In the genomic region with DNA sequence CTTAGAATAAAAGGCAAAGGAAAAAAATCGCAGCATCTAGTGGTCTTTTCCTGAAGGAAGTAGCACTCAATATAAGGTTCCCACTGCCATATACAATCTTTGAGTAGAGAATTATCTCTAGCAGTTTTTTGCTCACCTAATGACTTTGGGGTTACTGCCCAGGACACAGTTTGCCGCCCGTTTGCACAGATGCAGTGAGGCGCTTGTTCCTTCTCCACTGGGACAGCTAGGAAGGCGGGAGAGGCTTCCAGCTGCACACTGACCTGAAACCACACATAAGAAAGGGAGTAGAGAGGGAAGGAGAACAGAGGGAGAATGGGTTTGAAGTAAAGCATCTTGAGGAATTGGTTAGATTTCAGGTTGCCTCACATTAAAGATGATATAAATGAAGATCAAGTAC, we compare ENCODE assay signal across 2 cellular contexts.
TF ChIP-seq lines count a peak whose summit lies in the region.

No MANE protein-coding gene starts in this region.

TF ChIP-seq in HepG2, 621 proteins besides CTCF, POLR2A, EP300 and RAD21:
- TF ChIP-seq RBM22 (optimal IDR thresholded peaks at IDR 0.05; ENCODE audit: low read length) (peak; percentile 92), ZNF496 (CRISPR knock-in tag; IDR thresholded peaks at IDR 0.05; ENCODE audit: insufficient replicate concordance) (no peak), RBFOX2 (IDR thresholded peaks at IDR 0.05; ENCODE audit: low read depth, low read length) (peak; percentile 32; the same call in 1 of the 2 replicates), POLR2AphosphoS5 (IDR thresholded peaks at IDR 0.05; ENCODE audit: low read depth, low read length) (peak; percentile 40; the same call in 1 of the 2 replicates), POLR2G (IDR thresholded peaks at IDR 0.05; ENCODE audit: low read depth, low read length) (peak; percentile 61), SOX6 (IDR thresholded peaks at IDR 0.05) (no peak), SOX6 (CRISPR knock-in tag; IDR thresholded peaks at IDR 0.05) (no peak), ZNF253 (CRISPR knock-in tag; IDR thresholded peaks at IDR 0.05; ENCODE audit: borderline replicate concordance) (no peak), ZNF20 (CRISPR knock-in tag; IDR thresholded peaks at IDR 0.05) (no peak), ZNF333 (CRISPR knock-in tag; IDR thresholded peaks at IDR 0.05; ENCODE audit: borderline replicate concordance) (no peak)

TF ChIP-seq in liver, 16 proteins besides CTCF, POLR2A, EP300 and RAD21:
- TF ChIP-seq, protein P1, sequence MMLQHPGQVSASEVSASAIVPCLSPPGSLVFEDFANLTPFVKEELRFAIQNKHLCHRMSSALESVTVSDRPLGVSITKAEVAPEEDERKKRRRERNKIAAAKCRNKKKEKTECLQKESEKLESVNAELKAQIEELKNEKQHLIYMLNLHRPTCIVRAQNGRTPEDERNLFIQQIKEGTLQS (IDR thresholded peaks at IDR 0.05) = no peak
- peak; percentile 18 for TF ChIP-seq SP1 (IDR thresholded peaks at IDR 0.05)
TF ChIP-seq in liver: peak in this region for 1.
